In the genomic region with DNA sequence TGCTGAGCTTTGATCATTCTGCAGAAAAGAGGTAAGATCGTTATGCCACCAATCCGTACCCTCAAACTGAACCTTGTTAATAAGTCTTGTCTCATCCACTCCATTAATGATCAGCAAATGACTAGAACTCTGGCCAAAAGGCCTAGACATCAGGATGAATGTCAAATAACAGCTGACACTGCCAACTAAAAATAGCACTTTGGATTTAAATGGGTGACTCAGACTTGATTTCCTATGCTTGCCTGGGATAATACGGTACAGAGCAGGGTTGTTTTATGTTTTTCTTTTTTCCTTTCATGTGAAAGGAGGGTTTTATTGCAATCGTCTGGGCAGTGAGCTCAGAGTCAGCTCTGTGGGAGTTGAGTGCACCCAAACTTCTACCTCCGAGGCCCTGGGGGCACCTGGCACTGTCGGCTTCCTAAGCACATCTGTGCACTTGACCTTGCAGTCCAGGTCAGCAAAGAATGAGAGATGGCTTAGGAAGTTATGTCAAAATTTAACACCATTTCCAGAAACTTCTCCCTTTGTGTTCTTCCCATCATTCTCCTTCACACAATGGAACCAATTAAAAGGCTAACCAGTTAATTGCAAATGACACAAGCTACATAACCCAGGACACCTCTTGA, we compare ENCODE assay signal across 10 cellular contexts.
DNase-seq lines count a peak whose midpoint lies in the region; ATAC-seq and TF ChIP-seq lines count a peak whose summit lies in the region.
"Had no signal": no experiment of that assay in that cellular context is flagged by ENCODE, and none has a peak within 500 bp of the region (broad histone marks: within the 10 kb centered on the region; RNA-seq: fewer than 3 reads in every experiment).

No MANE protein-coding gene starts in this region.

- no peak overlapping the region for H3K4me3 ChIP-seq in fibroblast of the aortic adventitia (ENCODE audit: low read depth, low read length)
- peak overlapping the region; percentile 29 for H3K4me3 ChIP-seq in osteoblast (ENCODE audit: insufficient read depth, low read length)
- H3K4me3 ChIP-seq in Karpas-422 (ENCODE audit: low read length), result no peak overlapping the region

- H3K9me3 ChIP-seq in osteoblast (ENCODE audit: low read depth, low read length), result no peaks in the 10 kb centered on the region
- no peaks in the 10 kb centered on the region for H3K9me3 ChIP-seq in Karpas-422 (ENCODE audit: low read length)

- in situ Hi-C loops in SK-MEL-5 (cut with HindIII; ENCODE audit: low pct_unique_long_range_greater_than_20kb, low sequenced_read_pairs), result no loop called here

- H3K27me3 ChIP-seq in osteoblast (ENCODE audit: insufficient read depth, low read length) (no peaks in the 10 kb centered on the region), Karpas-422 (ENCODE audit: low read length) (0 out of 2 replicates have a peak, but pooled peaks cover 3% of the 10 kb centered on the region)

- H4K20me1 ChIP-seq in osteoblast (ENCODE audit: insufficient read depth, low read length) (no peaks in the 10 kb centered on the region), Karpas-422 (ENCODE audit: insufficient read depth, low read depth, low read length) (no peaks in the 10 kb centered on the region)

- no peaks in the 10 kb centered on the region for H3K79me2 ChIP-seq in osteoblast (ENCODE audit: insufficient read depth, low read length)
- H3K79me2 ChIP-seq in Karpas-422 (ENCODE audit: low read length), result no peaks in the 10 kb centered on the region

- H3K4me2 ChIP-seq in osteoblast (ENCODE audit: insufficient read depth, low read length), result peak overlapping the region; percentile 56
- no peak overlapping the region for H3K4me2 ChIP-seq in Karpas-422 (ENCODE audit: low read depth, low read length, poor library complexity, severe bottlenecking)

- H2AFZ ChIP-seq in osteoblast (ENCODE audit: low read length), result peak overlapping the region; percentile 45
- H2AFZ ChIP-seq in Karpas-422 (ENCODE audit: low read length), result no peak overlapping the region

- H3K36me3 ChIP-seq in osteoblast (ENCODE audit: insufficient read depth, low read length) (no peaks in the 10 kb centered on the region), Karpas-422 (ENCODE audit: insufficient read depth, low read length) (no peaks in the 10 kb centered on the region)

- no peaks in the 10 kb centered on the region for H3K9me2 ChIP-seq in Karpas-422 (replicated peaks; ENCODE audit: insufficient read depth, low read length)

- H3K27ac ChIP-seq in osteoblast (ENCODE audit: low read depth, low read length), result no peak overlapping the region
- H3K27ac ChIP-seq in Karpas-422 (ENCODE audit: low read length), result no peak overlapping the region

- peaks cover 8% of the 10 kb centered on the region for H3K4me1 ChIP-seq in osteoblast (ENCODE audit: insufficient read depth, low read length)
- no peaks in the 10 kb centered on the region for H3K4me1 ChIP-seq in Karpas-422 (ENCODE audit: low read length)

- TF ChIP-seq CTCF in fibroblast of the aortic adventitia (IDR thresholded peaks at IDR 0.05; ENCODE audit: insufficient read depth, low read length), result no peak
- TF ChIP-seq CTCF in osteoblast (IDR thresholded peaks at IDR 0.05; ENCODE audit: extremely low read depth, low read depth, low read length), result no peak

- no peak for ATAC-seq in HG02642 (IDR thresholded peaks at IDR 0.05; ENCODE audit: poor library complexity, unreplicated experiment)

- DNase-seq in Ammon's horn (ENCODE audit: low spot score), result peak; percentile 36
- peak; percentile 17 for DNase-seq in SK-MEL-5 (ENCODE audit: low read depth, low spot score)
- peak; percentile 62 for DNase-seq in fibroblast of the aortic adventitia (ENCODE audit: low read depth)
- DNase-seq in osteoblast (ENCODE audit: insufficient read length, low spot score, missing footprints), result peak; percentile 27
- DNase-seq in Karpas-422, result no peak
- DNase-seq in activated naive CD4-positive, alpha-beta T cell (lab: John Stamatoyannopoulos, UW), result no peak
- no peak for DNase-seq in NCI-H146 (lab: John Stamatoyannopoulos, UW)
- DNase-seq: DND-41, erythroblast had no signal

- H3K9ac ChIP-seq in Karpas-422 (ENCODE audit: low read length), result no peak overlapping the region

Comparison
In these comparisons a context has a peak if more than half of its experiments do, and no peak if none do; other contexts are left out.
1. DNase-seq: peak in Ammon's horn (single experiment), SK-MEL-5 (single experiment), fibroblast of the aortic adventitia (single experiment) and osteoblast (single experiment); none in Karpas-422 (single experiment), activated naive CD4-positive, alpha-beta T cell (0 of 4) and NCI-H146 (single experiment).